In the genomic region with DNA sequence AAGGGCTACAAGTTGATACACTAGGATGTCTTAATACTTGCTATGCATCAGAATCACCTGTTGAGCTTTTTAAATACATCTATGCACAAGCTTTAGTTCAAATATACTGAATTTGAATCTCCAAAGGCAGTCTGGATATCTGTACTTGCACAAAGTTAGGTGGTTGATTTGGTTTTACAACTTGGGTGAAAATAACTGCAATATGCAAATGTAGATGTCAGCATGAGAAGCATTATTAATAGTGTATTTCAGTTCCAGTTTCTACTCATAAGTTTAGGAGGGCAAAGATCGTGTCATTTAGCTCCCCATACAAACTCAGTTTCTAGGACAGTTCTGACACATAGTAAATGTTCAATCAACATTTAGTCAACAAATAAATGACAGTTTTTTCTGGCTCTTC, we compare ENCODE assay signal across 10 cellular contexts. TPM values are rescaled to one million over a fixed set of nuclear protein-coding genes. Genes with fewer than 3 reads are reported as not detected.
DNase-seq lines count a peak whose midpoint lies in the region; ATAC-seq and TF ChIP-seq lines count a peak whose summit lies in the region.
"Had no signal": no experiment of that assay in that cellular context is flagged by ENCODE, and none has a peak within 500 bp of the region (broad histone marks: within the 10 kb centered on the region; RNA-seq: fewer than 3 reads in every experiment).

No MANE protein-coding gene starts in this region.

- TF ChIP-seq CTCF in OCI-LY7 (conservative IDR thresholded peaks at IDR 0.05; ENCODE audit: low read length): no peak

- CTCF ChIA-PET in OCI-LY7 (lab: Charles Lee; ENCODE audit: unreplicated experiment): interaction anchor here (1.1 to 1.3 kb wide), 3 partner anchors 9 to 48 kb away, joined by 3 to 4 read pairs (median 4); no protein-coding TSS in a partner anchor

- H3K79me2 ChIP-seq in OCI-LY7 (ENCODE audit: insufficient read depth, low read depth, low read length): peaks cover 78% of the 10 kb centered on the region

- ATAC-seq in GM18861 (IDR thresholded peaks at IDR 0.05; ENCODE audit: unreplicated experiment) (peak; percentile 97), GM21423 (IDR thresholded peaks at IDR 0.05; ENCODE audit: unreplicated experiment) (peak; percentile 98), HG03045 (IDR thresholded peaks at IDR 0.05; ENCODE audit: unreplicated experiment) (peak; percentile 94)

- H3K27ac ChIP-seq in OCI-LY7 (ENCODE audit: low read depth, low read length, poor library complexity, severe bottlenecking): peak overlapping the region; percentile 92

- intact Hi-C loops in OCI-LY7 (cut with micrococcal nuclease; ENCODE audit: unreplicated experiment): loop anchor here (1.0 kb wide), 1 partner anchor 15 kb away; no protein-coding TSS in a partner anchor

- peaks cover 90% of the 10 kb centered on the region for H3K36me3 ChIP-seq in OCI-LY7 (ENCODE audit: insufficient read depth, low read length)

- H4K20me1 ChIP-seq in OCI-LY7 (ENCODE audit: insufficient read depth, low read length): no peaks in the 10 kb centered on the region

- DNase-seq in OCI-LY7 (ENCODE audit: low spot score) (peak; percentile 77), NCI-H1694 treated with DMSO at 0.1 percent for 48 hours (lab: John Stamatoyannopoulos, UW) (no peak), NCI-H345 (lab: John Stamatoyannopoulos, UW) (no peak), ureter (ENCODE audit: low spot score) (no peak), NCI-H446 (lab: John Stamatoyannopoulos, UW) (no peak)
- DNase-seq: activated naive CD4-positive, alpha-beta T cell; H7 had no signal

- peak overlapping the region; percentile 71 for H3K4me2 ChIP-seq in OCI-LY7 (ENCODE audit: low read length)

- POLR2A ChIA-PET in OCI-LY7 (lab: Charles Lee): interaction anchor here (0.7 to 9.4 kb wide), 21 partner anchors 9 to 149 kb away, joined by 3 to 178 read pairs (median 5); partner anchors contain the start of genes EAF2, HCLS1 and IQCB1

- BruUV-seq in OCI-LY7 (replicated peaks; lab: Mats Ljungman, UMichigan): no TSS peak

- peaks cover 53% of the 10 kb centered on the region for H3K4me1 ChIP-seq in OCI-LY7 (ENCODE audit: insufficient read depth, low read length, poor library complexity, severe bottlenecking)

- H3K9me3 ChIP-seq in OCI-LY7 (ENCODE audit: low read length): no peaks in the 10 kb centered on the region; the same call in 1 of the 2 replicates

- H3K9me2 ChIP-seq in OCI-LY7 (ENCODE audit: insufficient read depth, low read length): no peaks in the 10 kb centered on the region

- H3K4me3 ChIP-seq in OCI-LY7 (ENCODE audit: low read depth, low read length, poor library complexity, severe bottlenecking): peak overlapping the region; percentile 50

- no peak overlapping the region; the same call in 1 of the 2 replicates for H2AFZ ChIP-seq in OCI-LY7 (ENCODE audit: low read length)

RNA-seq across cellular contexts. Expression of gene IQCB1, which starts 25.6 kb away (rescaled TPM):
- total RNA-seq in OCI-LY7 (2014; rRNA removed; shearing (Covaris generic)): 77.5 and 108 TPM in 2 replicates
- total RNA-seq in OCI-LY7 (2022) (94.3 and 100 TPM in 2 replicates), ureter (37.2 TPM)

RNA-seq across cellular contexts. Expression of gene EAF2, which starts 25.8 kb away (rescaled TPM):
- 66.3 and 78.1 TPM in 2 replicates for total RNA-seq in OCI-LY7 (2014; rRNA removed; shearing (Covaris generic))
- total RNA-seq in OCI-LY7 (2022) (131 and 132 TPM in 2 replicates), ureter (9.3 TPM)

RNA-seq across cellular contexts. Expression of gene GOLGB1, which starts 59.7 kb away (rescaled TPM):
- total RNA-seq in OCI-LY7 (2014; rRNA removed; shearing (Covaris generic)): 11.5 and 15.4 TPM in 2 replicates
- total RNA-seq in OCI-LY7 (2022) (30.3 and 32.1 TPM in 2 replicates), ureter (92.7 TPM)
